1 cellular context compared by ENCODE assay signal in genomic region chr18:60070631-60071030, GRCh38.
TF ChIP-seq lines count a peak whose summit lies in the region.

No MANE protein-coding gene starts in this region.

TF ChIP-seq in GM23338, 12 proteins besides CTCF, POLR2A, EP300 and RAD21 (continued from another document):
- TF ChIP-seq, protein P1, sequence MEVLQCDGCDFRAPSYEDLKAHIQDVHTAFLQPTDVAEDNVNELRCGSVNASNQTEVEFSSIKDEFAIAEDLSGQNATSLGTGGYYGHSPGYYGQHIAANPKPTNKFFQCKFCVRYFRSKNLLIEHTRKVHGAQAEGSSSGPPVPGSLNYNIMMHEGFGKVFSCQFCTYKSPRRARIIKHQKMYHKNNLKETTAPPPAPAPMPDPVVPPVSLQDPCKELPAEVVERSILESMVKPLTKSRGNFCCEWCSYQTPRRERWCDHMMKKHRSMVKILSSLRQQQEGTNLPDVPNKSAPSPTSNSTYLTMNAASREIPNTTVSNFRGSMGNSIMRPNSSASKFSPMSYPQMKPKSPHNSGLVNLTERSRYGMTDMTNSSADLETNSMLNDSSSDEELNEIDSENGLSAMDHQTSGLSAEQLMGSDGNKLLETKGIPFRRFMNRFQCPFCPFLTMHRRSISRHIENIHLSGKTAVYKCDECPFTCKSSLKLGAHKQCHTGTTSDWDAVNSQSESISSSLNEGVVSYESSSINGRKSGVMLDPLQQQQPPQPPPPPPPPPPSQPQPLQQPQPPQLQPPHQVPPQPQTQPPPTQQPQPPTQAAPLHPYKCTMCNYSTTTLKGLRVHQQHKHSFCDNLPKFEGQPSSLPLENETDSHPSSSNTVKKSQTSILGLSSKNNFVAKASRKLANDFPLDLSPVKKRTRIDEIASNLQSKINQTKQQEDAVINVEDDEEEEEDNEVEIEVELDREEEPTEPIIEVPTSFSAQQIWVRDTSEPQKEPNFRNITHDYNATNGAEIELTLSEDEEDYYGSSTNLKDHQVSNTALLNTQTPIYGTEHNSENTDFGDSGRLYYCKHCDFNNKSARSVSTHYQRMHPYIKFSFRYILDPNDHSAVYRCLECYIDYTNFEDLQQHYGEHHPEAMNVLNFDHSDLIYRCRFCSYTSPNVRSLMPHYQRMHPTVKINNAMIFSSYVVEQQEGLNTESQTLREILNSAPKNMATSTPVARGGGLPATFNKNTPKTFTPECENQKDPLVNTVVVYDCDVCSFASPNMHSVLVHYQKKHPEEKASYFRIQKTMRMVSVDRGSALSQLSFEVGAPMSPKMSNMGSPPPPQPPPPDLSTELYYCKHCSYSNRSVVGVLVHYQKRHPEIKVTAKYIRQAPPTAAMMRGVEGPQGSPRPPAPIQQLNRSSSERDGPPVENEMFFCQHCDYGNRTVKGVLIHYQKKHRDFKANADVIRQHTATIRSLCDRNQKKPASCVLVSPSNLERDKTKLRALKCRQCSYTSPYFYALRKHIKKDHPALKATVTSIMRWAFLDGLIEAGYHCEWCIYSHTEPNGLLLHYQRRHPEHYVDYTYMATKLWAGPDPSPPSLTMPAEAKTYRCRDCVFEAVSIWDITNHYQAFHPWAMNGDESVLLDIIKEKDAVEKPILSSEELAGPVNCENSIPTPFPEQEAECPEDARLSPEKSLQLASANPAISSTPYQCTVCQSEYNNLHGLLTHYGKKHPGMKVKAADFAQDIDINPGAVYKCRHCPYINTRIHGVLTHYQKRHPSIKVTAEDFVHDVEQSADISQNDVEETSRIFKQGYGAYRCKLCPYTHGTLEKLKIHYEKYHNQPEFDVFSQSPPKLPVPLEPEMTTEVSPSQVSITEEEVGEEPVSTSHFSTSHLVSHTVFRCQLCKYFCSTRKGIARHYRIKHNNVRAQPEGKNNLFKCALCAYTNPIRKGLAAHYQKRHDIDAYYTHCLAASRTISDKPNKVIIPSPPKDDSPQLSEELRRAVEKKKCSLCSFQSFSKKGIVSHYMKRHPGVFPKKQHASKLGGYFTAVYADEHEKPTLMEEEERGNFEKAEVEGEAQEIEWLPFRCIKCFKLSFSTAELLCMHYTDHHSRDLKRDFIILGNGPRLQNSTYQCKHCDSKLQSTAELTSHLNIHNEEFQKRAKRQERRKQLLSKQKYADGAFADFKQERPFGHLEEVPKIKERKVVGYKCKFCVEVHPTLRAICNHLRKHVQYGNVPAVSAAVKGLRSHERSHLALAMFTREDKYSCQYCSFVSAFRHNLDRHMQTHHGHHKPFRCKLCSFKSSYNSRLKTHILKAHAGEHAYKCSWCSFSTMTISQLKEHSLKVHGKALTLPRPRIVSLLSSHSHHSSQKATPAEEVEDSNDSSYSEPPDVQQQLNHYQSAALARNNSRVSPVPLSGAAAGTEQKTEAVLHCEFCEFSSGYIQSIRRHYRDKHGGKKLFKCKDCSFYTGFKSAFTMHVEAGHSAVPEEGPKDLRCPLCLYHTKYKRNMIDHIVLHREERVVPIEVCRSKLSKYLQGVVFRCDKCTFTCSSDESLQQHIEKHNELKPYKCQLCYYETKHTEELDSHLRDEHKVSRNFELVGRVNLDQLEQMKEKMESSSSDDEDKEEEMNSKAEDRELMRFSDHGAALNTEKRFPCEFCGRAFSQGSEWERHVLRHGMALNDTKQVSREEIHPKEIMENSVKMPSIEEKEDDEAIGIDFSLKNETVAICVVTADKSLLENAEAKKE (CRISPR knock-in tag; IDR thresholded peaks at IDR 0.05), result no peak
- no peak for TF ChIP-seq CREB1 (CRISPR knock-in tag; IDR thresholded peaks at IDR 0.05; ENCODE audit: low read depth)
- no peak for TF ChIP-seq ZNF114 (CRISPR knock-in tag; IDR thresholded peaks at IDR 0.05)
- TF ChIP-seq ETS1 (IDR thresholded peaks at IDR 0.05), result no peak
TF ChIP-seq in GM23338: peak in this region for 0.
